Comparison of ENCODE assay signal across 8 cellular contexts in genomic region chr10:118459642-118460193, GRCh38.
A peak's percentile ranks its signal among the peaks of the same experiment; 100 is the strongest.
DNase-seq lines count a peak whose midpoint lies in the region; ATAC-seq and TF ChIP-seq lines count a peak whose summit lies in the region.

No MANE protein-coding gene starts in this region.

- ATAC-seq in HG02970 (IDR thresholded peaks at IDR 0.05; ENCODE audit: low FRiP score, unreplicated experiment), result peak; percentile 69
- ATAC-seq in activated CD4-positive, CD25-positive, alpha-beta regulatory T cell treated with anti-CD3 and anti-CD28 coated beads, Interleukin-2, amount 50 U/mL, for 24 hours, result peak; percentile 53 to 56

- in situ Hi-C loops in GM13976 (cut with MboI; ENCODE audit: low sequenced_read_pairs, unreplicated experiment), result loop anchor here (25.0 kb wide), 1 partner anchor 972 kb away; no protein-coding TSS in a partner anchor

- DNase-seq in A172 (ENCODE audit: low spot score) (peak; percentile 76), GM13976 (ENCODE audit: low spot score) (peak; percentile 41), NCI-H2171 treated with DMSO at 0.1 percent for 48 hours (lab: John Stamatoyannopoulos, UW) (peak; percentile 57), kidney glomerular epithelial cell (lab: John Stamatoyannopoulos, UW) (peak; percentile 51)
- DNase-seq in central memory CD4-positive, alpha-beta T cell, result peak; percentile 16
- peak; percentile 44 for DNase-seq in stimulated activated CD4-positive, alpha-beta T cell treated with anti-CD3 and anti-CD28 coated beads, Interleukin-4, amount 100 ng/mL, for 1 hour

- TF ChIP-seq CTCF in GM13976 (IDR thresholded peaks at IDR 0.05; ENCODE audit: borderline replicate concordance, control extremely low read depth, extremely low read depth, insufficient read depth, missing control alignments), result peak; percentile 50

Comparison
In these comparisons a context has a peak if more than half of its experiments do, and no peak if none do; other contexts are left out.
1. Peak in every context shown above with its lines: DNase-seq and ATAC-seq.
2. DNase-seq: peak in every context shown above with its lines; median percentile 76 in A172; 57 in NCI-H2171 treated with DMSO at 0.1 percent for 48 hours; 51 in kidney glomerular epithelial cell; 44 in stimulated activated CD4-positive, alpha-beta T cell treated with anti-CD3 and anti-CD28 coated beads, Interleukin-4, amount 100 ng/mL, for 1 hour; 41 in GM13976; 16 in central memory CD4-positive, alpha-beta T cell.